In the genomic region with DNA sequence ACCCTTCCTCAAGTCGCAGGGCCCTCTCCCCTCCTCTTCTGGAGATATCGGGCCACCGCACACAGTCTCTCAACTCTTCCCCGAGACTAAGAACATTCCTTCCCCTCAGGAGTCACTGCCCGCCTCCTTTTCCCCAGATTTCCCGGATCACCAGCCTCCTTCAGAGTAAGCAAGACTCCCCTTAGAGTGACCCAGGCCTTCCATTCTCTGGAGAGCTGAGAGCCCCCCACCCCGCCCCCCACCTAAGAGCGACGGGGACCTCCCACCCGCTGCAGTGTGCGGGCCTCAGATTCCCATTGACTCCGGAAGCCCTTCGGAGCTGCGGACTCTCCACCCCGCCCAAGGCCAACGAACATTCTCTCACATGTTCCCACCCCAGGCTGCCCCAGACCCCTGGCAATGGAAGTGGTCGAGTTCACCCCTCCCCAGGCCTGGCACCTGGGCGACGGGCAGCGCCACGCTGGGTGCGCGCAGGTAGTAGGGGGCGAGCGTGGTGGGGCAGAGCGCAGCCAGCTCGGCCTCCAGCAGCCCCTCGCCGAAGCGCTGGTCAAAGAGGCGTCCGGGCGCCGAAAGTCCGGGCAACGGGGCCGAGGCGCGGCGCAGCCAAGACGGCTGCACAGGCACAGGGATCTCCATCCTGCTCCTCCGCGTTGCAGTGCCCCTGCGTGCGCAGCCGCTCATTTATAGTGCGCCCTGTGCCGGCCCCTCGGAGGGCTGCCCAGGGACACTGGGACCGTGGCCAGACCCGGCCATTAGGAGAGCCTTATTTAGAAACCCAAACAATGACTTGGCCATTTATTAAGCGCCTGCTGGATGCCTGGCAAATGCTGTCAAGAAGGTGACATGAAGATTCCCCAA, we compare ENCODE assay signal across 8 cellular contexts. TPM values are rescaled to one million over a fixed set of nuclear protein-coding genes. Genes with fewer than 3 reads are reported as not detected.
A peak's percentile ranks its signal among the peaks of the same experiment; 100 is the strongest.
DNase-seq lines count a peak whose midpoint lies in the region; ATAC-seq and TF ChIP-seq lines count a peak whose summit lies in the region.

Gene HSPB6, minus strand, starts transcription at position 657 of the 858 bp plus-strand sequence. Its CDS starts 21 bp downstream, at position 636.

- H3K4me3 ChIP-seq in CD8-positive, alpha-beta T cell (ENCODE audit: low read depth, low read length) = peak within 1 kb of the TSS; percentile 98
- H3K4me3 ChIP-seq in OCI-LY7 (ENCODE audit: low read depth, low read length, poor library complexity, severe bottlenecking) (peak within 1 kb of the TSS; percentile 96), epithelial cell of esophagus (ENCODE audit: low read length) (peak within 1 kb of the TSS; percentile 99)

- H3K27ac ChIP-seq in CD8-positive, alpha-beta T cell (ENCODE audit: low read depth, low read length) = peak within 1 kb of the TSS; percentile 95
- H3K27ac ChIP-seq in OCI-LY7 (ENCODE audit: low read depth, low read length, poor library complexity, severe bottlenecking) = peak within 1 kb of the TSS; percentile 59

- peaks cover 13% of the 10 kb centered on the region; the same call in 1 of the 2 replicates for H3K79me2 ChIP-seq in OCI-LY7 (ENCODE audit: insufficient read depth, low read depth, low read length)

- H3K9me3 Mint-ChIP-seq in CD8-positive, alpha-beta T cell = no peaks in the 10 kb centered on the region
- H3K9me3 Mint-ChIP-seq in naive B cell = no peaks in the 10 kb centered on the region

- POLR2A ChIA-PET in CD8-positive, alpha-beta T cell (lab: Charles Lee) = interaction anchor here (1.0 to 2.0 kb wide), 3 partner anchors 8 to 14 kb away, joined by 4 to 7 read pairs (median 6); partner anchors contain the start of genes IGFLR1, LIN37, PSENEN and U2AF1L4
- POLR2A ChIA-PET in OCI-LY7 (lab: Charles Lee) = no interaction called here

- CTCF ChIA-PET in CD8-positive, alpha-beta T cell (lab: Charles Lee) = interaction anchor here (0.6 to 1.5 kb wide), 2 partner anchors 8 to 62 kb away, joined by 3 read pairs; partner anchors contain the start of gene LIN37
- CTCF ChIA-PET in OCI-LY7 (lab: Charles Lee; ENCODE audit: unreplicated experiment) = no interaction called here

- H3K27me3 ChIP-seq in CD8-positive, alpha-beta T cell (ENCODE audit: insufficient read depth, low read length) = no peaks in the 10 kb centered on the region

- intact Hi-C loops in CD8-positive, alpha-beta T cell (cut with DNase I, micrococcal nuclease) = no loop called here
- intact Hi-C loops in OCI-LY7 (cut with micrococcal nuclease; ENCODE audit: unreplicated experiment) = loop anchor here (1.0 to 5.0 kb wide), 3 partner anchors 8 to 146 kb away; partner anchors contain the start of genes HCST, KMT2B, LIN37 and NFKBID

- H3K9me3 ChIP-seq in CD8-positive, alpha-beta T cell (ENCODE audit: low read length) = no peaks in the 10 kb centered on the region
- 0 out of 2 replicates have a peak, but pooled peaks cover 8% of the 10 kb centered on the region for H3K9me3 ChIP-seq in OCI-LY7 (ENCODE audit: low read length)

- peak within 1 kb of the TSS; percentile 97 for H3K27ac Mint-ChIP-seq in CD8-positive, alpha-beta T cell
- peak within 1 kb of the TSS; percentile 93 to 98 (median 97) for H3K27ac Mint-ChIP-seq in naive B cell

- H3K4me1 ChIP-seq in CD8-positive, alpha-beta T cell (ENCODE audit: insufficient read depth, low read length) = peaks cover 25% of the 10 kb centered on the region
- H3K4me1 ChIP-seq in OCI-LY7 (ENCODE audit: insufficient read depth, low read length, poor library complexity, severe bottlenecking) = peaks cover 21% of the 10 kb centered on the region

- H3K4me1 Mint-ChIP-seq in CD8-positive, alpha-beta T cell (ENCODE audit: low read depth) = peaks cover 34% of the 10 kb centered on the region
- H3K4me1 Mint-ChIP-seq in naive B cell = peaks cover 33 to 37% (median 37%) of the 10 kb centered on the region in 3 donors

- H3K36me3 ChIP-seq in CD8-positive, alpha-beta T cell (ENCODE audit: insufficient read depth, low read length) = peaks cover 17% of the 10 kb centered on the region
- peaks cover 22% of the 10 kb centered on the region for H3K36me3 ChIP-seq in OCI-LY7 (ENCODE audit: insufficient read depth, low read length)

- peak within 1 kb of the TSS; percentile 66 for H3K4me2 ChIP-seq in OCI-LY7 (ENCODE audit: low read length)

- peaks cover 9% of the 10 kb centered on the region for H3K27me3 Mint-ChIP-seq in CD8-positive, alpha-beta T cell (ENCODE audit: low read depth)
- H3K27me3 Mint-ChIP-seq in naive B cell = peaks cover 9 to 30% (median 25%) of the 10 kb centered on the region in 3 donors

- DNase-seq in CD8-positive, alpha-beta T cell = no peak
- no peak for DNase-seq in OCI-LY7 (ENCODE audit: low spot score)
- DNase-seq in epithelial cell of esophagus (ENCODE audit: low read depth) = no peak
- no peak for DNase-seq in naive B cell
- no peak for DNase-seq in NCI-H187 treated with DMSO at 0.1 percent for 48 hours (lab: John Stamatoyannopoulos, UW)
- DNase-seq in NCI-H1048 (lab: John Stamatoyannopoulos, UW) = no peak
- DNase-seq in NCI-H524 (lab: John Stamatoyannopoulos, UW) = no peak

- H3K36me3 Mint-ChIP-seq in CD8-positive, alpha-beta T cell = peaks cover 27% of the 10 kb centered on the region
- H3K36me3 Mint-ChIP-seq in naive B cell = peaks cover 0 to 25% of the 10 kb centered on the region in 2 donors

- no TSS peak for BruUV-seq in OCI-LY7 (replicated peaks; lab: Mats Ljungman, UMichigan)

- H4K20me1 ChIP-seq in OCI-LY7 (ENCODE audit: insufficient read depth, low read length) = no peaks in the 10 kb centered on the region

- TF ChIP-seq CTCF in CD8-positive, alpha-beta T cell (IDR thresholded peaks at IDR 0.05) = no peak
- no peak for TF ChIP-seq CTCF in OCI-LY7 (conservative IDR thresholded peaks at IDR 0.05; ENCODE audit: low read length)
- no peak for TF ChIP-seq CTCF in epithelial cell of esophagus (IDR thresholded peaks at IDR 0.05; ENCODE audit: insufficient read depth, low read depth, low read length, missing control alignments)

- H2AFZ ChIP-seq in OCI-LY7 (ENCODE audit: low read length) = peak within 1 kb of the TSS; percentile 12; the same call in 1 of the 2 replicates

- H3K9me2 ChIP-seq in OCI-LY7 (ENCODE audit: insufficient read depth, low read length) = no peaks in the 10 kb centered on the region

- peak within 1 kb of the TSS; percentile 96 for H3K4me3 Mint-ChIP-seq in CD8-positive, alpha-beta T cell
- H3K4me3 Mint-ChIP-seq in naive B cell = peak within 1 kb of the TSS; percentile 89 to 100 (median 98)

- no peak for ATAC-seq in CD8-positive, alpha-beta T cell
- no peak for ATAC-seq in naive B cell (ENCODE audit: low read depth in 2 of 2)
- ATAC-seq in GM18511 (IDR thresholded peaks at IDR 0.05; ENCODE audit: unreplicated experiment) = no peak

RNA-seq across cellular contexts. Expression of gene HSPB6, which starts in this region (rescaled TPM):
- not detected for total RNA-seq in CD8-positive, alpha-beta T cell
- total RNA-seq in OCI-LY7 (2014; rRNA removed; shearing (Covaris generic)) = not detected in 2 replicates
- total RNA-seq in OCI-LY7 (2022) = 1.7 and 1.8 TPM in 2 replicates
- not detected for polyA plus RNA-seq in naive B cell (ENCODE audit: low read depth in 6 of 6)
